ENCODE assay signal across 1 cellular context in the genomic region with DNA sequence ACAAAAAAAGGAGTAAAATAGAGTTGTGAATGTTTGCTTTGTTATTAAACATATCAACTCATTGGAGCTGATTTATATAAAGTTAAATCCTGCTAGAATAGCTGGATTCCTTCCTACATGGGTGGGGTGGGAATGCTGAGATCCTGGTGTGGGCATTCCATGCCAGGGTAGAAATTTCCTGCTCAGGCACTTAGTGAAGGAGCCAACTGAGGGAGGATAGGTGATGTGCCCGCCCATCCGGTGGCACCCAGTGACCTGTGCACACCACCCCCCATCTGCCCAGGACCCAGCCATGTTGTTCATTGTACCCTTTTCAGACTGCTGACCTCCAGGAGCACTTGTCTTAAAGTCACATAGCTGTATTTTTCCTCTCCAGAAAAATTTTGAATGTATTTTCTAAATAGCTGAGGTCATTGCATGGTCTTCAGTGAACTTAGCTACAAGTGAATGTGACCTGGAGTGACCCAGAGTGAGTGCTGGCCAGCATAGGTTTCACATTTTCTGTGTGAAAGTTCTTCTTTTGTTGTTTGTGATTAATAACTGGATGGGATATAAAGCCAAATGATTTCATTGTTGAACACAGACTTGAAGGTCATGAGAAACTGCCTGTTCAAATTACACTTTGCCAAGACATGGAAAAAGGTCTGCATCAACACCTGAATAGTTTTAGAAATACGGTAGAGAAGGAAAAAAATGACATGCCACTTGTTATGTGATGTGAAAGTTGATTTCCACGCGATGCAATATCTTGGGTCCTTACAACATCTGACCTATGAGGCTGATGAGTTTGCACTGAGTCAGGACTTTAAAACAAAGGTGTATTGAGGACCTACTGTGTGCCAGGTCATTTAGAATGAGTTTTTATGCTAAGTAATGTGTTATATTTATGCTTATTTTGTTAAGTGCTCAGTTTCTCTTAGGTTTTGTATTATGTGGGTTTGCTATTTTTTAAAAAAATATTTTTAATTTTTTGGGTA.
A peak's percentile ranks its signal among the peaks of the same experiment; 100 is the strongest.
TF ChIP-seq lines count a peak whose summit lies in the region.

No MANE protein-coding gene starts in this region.

TF ChIP-seq in GM12878, 131 proteins besides CTCF, POLR2A, EP300 and RAD21:
- TF ChIP-seq KLF5 (IDR thresholded peaks at IDR 0.05; ENCODE audit: partially characterized antibody) (no peak), SREBF1 (IDR thresholded peaks at IDR 0.05; ENCODE audit: low read length) (no peak), KAT2A (conservative IDR thresholded peaks at IDR 0.05; ENCODE audit: control insufficient read depth, low read depth, low read length) (no peak), NR2F1 (conservative IDR thresholded peaks at IDR 0.05) (peak; percentile 42; the same call in 1 of the 2 replicates)
